In genomic region chr20:62658593-62659159, GRCh38 we compare ENCODE assay signal across 22 cellular contexts. TPM values are rescaled to one million over a fixed set of nuclear protein-coding genes. Genes with fewer than 3 reads are reported as not detected.
A peak's percentile ranks its signal among the peaks of the same experiment; 100 is the strongest.
DNase-seq lines count a peak whose midpoint lies in the region; ATAC-seq, FAIRE-seq and TF ChIP-seq lines count a peak whose summit lies in the region.
"Had no signal": no experiment of that assay in that cellular context is flagged by ENCODE, and none has a peak within 500 bp of the region (broad histone marks: within the 10 kb centered on the region; RNA-seq: fewer than 3 reads in every experiment).

No MANE protein-coding gene starts in this region.

- peak overlapping the region; percentile 37 for H2AK5ac ChIP-seq in neuronal stem cell (ENCODE audit: low read depth, low read length)

- intact Hi-C loops in GM12878 (cut with micrococcal nuclease; ENCODE audit: unreplicated experiment): no loop called here

- POLR2A ChIA-PET in activated CD4-positive, alpha-beta T cell treated with anti-CD3 and anti-CD28 coated beads, Interleukin-2, amount 10 ng/mL, durations not matched to agents 7 days and 5 days (lab: Charles Lee): no interaction called here
- POLR2A ChIA-PET in GM12878 (lab: Charles Lee): no interaction called here

- H3K4me1 Mint-ChIP-seq in activated CD4-positive, alpha-beta T cell treated with anti-CD3 and anti-CD28 coated beads, Interleukin-2, amount 10 ng/mL, durations not matched to agents 7 days and 5 days: peaks cover 11% of the 10 kb centered on the region
- H3K4me1 Mint-ChIP-seq in CD4-positive, CD25-positive, alpha-beta regulatory T cell: peaks cover 0 to 4% (median under 1%) of the 10 kb centered on the region in 4 donors

- no peaks in the 10 kb centered on the region for H3K9me3 Mint-ChIP-seq in activated CD4-positive, alpha-beta T cell treated with anti-CD3 and anti-CD28 coated beads, Interleukin-2, amount 10 ng/mL, durations not matched to agents 7 days and 5 days
- no peaks in the 10 kb centered on the region for H3K9me3 Mint-ChIP-seq in CD4-positive, CD25-positive, alpha-beta regulatory T cell
- H3K9me3 Mint-ChIP-seq: IgD-negative memory B cell had no signal

- peaks cover 6% of the 10 kb centered on the region for H3K79me2 ChIP-seq in GM12878 (ENCODE audit: control insufficient read depth, insufficient read depth, low read length)

- no peaks in the 10 kb centered on the region for H3K4me1 ChIP-seq in CD4-positive, CD25-positive, alpha-beta regulatory T cell (ENCODE audit: control insufficient read depth, insufficient read depth, low read length, poor library complexity, severe bottlenecking)
- H3K4me1 ChIP-seq in GM12878 (ENCODE audit: control insufficient read depth, insufficient read depth, low read length) (peaks cover 14% of the 10 kb centered on the region), neuronal stem cell (ENCODE audit: control insufficient read depth in 2 of 2, insufficient read depth in 1 of 2, low read depth in 1 of 2, low read length in 2 of 2) (peaks cover 7% of the 10 kb centered on the region in 2 donors)

- SMC1A ChIA-PET in GM12878 (lab: Charles Lee; ENCODE audit: uncharacterized antibody, unreplicated experiment): no interaction called here

- no TSS peak for BruUV-seq in GM12878 (replicated peaks; lab: Mats Ljungman, UMichigan)

- no peak for TF ChIP-seq POLR2A in GM12878 (IDR thresholded peaks at IDR 0.05; ENCODE audit: low read depth, low read length)

- WGBS in GM12878 (ENCODE audit: insufficient coverage, insufficient replicate concordance, low lambda C conversion rate, missing lambda C conversion rate): 82% methylated on average over 25 of the region's 25 CpGs
- no CpG with 5 or more reads among the region's 25 CpGs for WGBS in neuronal stem cell (ENCODE audit: extremely low coverage in 2 of 2, insufficient read length in 2 of 2, insufficient replicate concordance in 1 of 2), 2 donors

- TF ChIP-seq CTCF in GM12878 (IDR thresholded peaks at IDR 0.05 in 2 of 3, conservative IDR thresholded peaks at IDR 0.05 in 1 of 3; ENCODE audit: control insufficient read depth in 2 of 3, extremely low read depth in 1 of 3, insufficient read depth in 1 of 3, low read depth in 3 of 3, low read length in 3 of 3): no peak

- no peak for DNase-seq in activated CD4-positive, alpha-beta T cell treated with anti-CD3 and anti-CD28 coated beads, Interleukin-2, amount 10 ng/mL, durations not matched to agents 7 days and 5 days
- no peak for DNase-seq in activated CD4-positive, alpha-beta T cell treated with anti-CD3 and anti-CD28 coated beads, Interleukin-2, amount 50 U/mL, for 1 hour
- no peak for DNase-seq in CD4-positive, CD25-positive, alpha-beta regulatory T cell
- DNase-seq in GM12878 (ENCODE audit: low read depth, low spot score): no peak
- DNase-seq in neuronal stem cell (ENCODE audit: low spot score): no peak
- DNase-seq in NCI-H1930 (lab: John Stamatoyannopoulos, UW): no peak
- DNase-seq in NCI-H774 (lab: John Stamatoyannopoulos, UW): no peak
- DNase-seq: 8988T, AML-193, DMS53, NCI-H1694, NCI-H2081 treated with DMSO at 0.1 percent for 48 hours, NCI-H2171 treated with DMSO at 0.1 percent for 48 hours, NCI-H524 treated with DMSO at 0.1 percent for 48 hours, PC-3, RPMI8226, SHP77 treated with DMSO at 0.1 percent for 48 hours had no signal

- no peak overlapping the region for H3K14ac ChIP-seq in neuronal stem cell (ENCODE audit: low read length)

- no peak overlapping the region for H2AFZ ChIP-seq in GM12878 (ENCODE audit: control insufficient read depth, low read depth, low read length)
- no peak overlapping the region for H2AFZ ChIP-seq in neuronal stem cell (ENCODE audit: low read length)

- no peak for FAIRE-seq in GM12878 (lab: Jason Lieb, UNC)
- FAIRE-seq: D721Med, H1 had no signal

- no peak for TF ChIP-seq RAD21 in GM12878 (IDR thresholded peaks at IDR 0.05; ENCODE audit: insufficient read depth, low read depth, low read length)

- ATAC-seq in CD4-positive, CD25-positive, alpha-beta regulatory T cell (ENCODE audit: low read depth in 2 of 2): no peak
- peak; percentile 38 for ATAC-seq in GM12878
- ATAC-seq: PC-3 had no signal

- peaks cover 19% of the 10 kb centered on the region for H3K36me3 Mint-ChIP-seq in activated CD4-positive, alpha-beta T cell treated with anti-CD3 and anti-CD28 coated beads, Interleukin-2, amount 10 ng/mL, durations not matched to agents 7 days and 5 days (ENCODE audit: low read depth)
- no peaks in the 10 kb centered on the region for H3K36me3 Mint-ChIP-seq in CD4-positive, CD25-positive, alpha-beta regulatory T cell

- no peaks in the 10 kb centered on the region for H4K20me1 ChIP-seq in GM12878 (ENCODE audit: control insufficient read depth, insufficient read depth)

- no peak overlapping the region for H3K23ac ChIP-seq in neuronal stem cell (ENCODE audit: low read depth, low read length, poor library complexity)

- H3K18ac ChIP-seq in neuronal stem cell (ENCODE audit: low read length): peak overlapping the region; percentile 38

- no peak overlapping the region for H2BK5ac ChIP-seq in neuronal stem cell (ENCODE audit: low read length)

- H3K4me3 Mint-ChIP-seq in activated CD4-positive, alpha-beta T cell treated with anti-CD3 and anti-CD28 coated beads, Interleukin-2, amount 10 ng/mL, durations not matched to agents 7 days and 5 days: no peak overlapping the region
- H3K4me3 Mint-ChIP-seq in CD4-positive, CD25-positive, alpha-beta regulatory T cell: no peak overlapping the region

- H2BK120ac ChIP-seq in neuronal stem cell (ENCODE audit: low read depth, low read length): peak overlapping the region; percentile 81

- peaks cover 8% of the 10 kb centered on the region for H3K79me1 ChIP-seq in neuronal stem cell (ENCODE audit: low read depth, low read length)

- H3K4ac ChIP-seq in neuronal stem cell (ENCODE audit: low read length): no peak overlapping the region

- no peak overlapping the region for H4K91ac ChIP-seq in neuronal stem cell (ENCODE audit: low read depth, low read length, poor library complexity)

- RAD21 ChIA-PET in GM12878 (lab: Charles Lee; ENCODE audit: unreplicated experiment): no interaction called here

- H4K8ac ChIP-seq in neuronal stem cell (ENCODE audit: low read depth, low read length): no peak overlapping the region

- H3K9me3 ChIP-seq in CD4-positive, CD25-positive, alpha-beta regulatory T cell (ENCODE audit: control insufficient read depth in 2 of 2, low read length in 2 of 2): no peaks in the 10 kb centered on the region
- H3K9me3 ChIP-seq in GM12878 (replicated peaks; ENCODE audit: control insufficient read depth, insufficient read depth, low read length): no peaks in the 10 kb centered on the region
- no peaks in the 10 kb centered on the region for H3K9me3 ChIP-seq in neuronal stem cell (replicated peaks in 1 of 2; ENCODE audit: control insufficient read depth in 2 of 2, insufficient read depth in 1 of 2, low read depth in 1 of 2, low read length in 2 of 2)

- no peak overlapping the region for H3K4me3 ChIP-seq in CD4-positive, CD25-positive, alpha-beta regulatory T cell (ENCODE audit: low read depth, low read length)
- H3K4me3 ChIP-seq in GM12878: no peak overlapping the region
- H3K4me3 ChIP-seq in neuronal stem cell (ENCODE audit: low read length in 2 of 2): no peak overlapping the region
- H3K4me3 ChIP-seq: SK-N-MC had no signal

- H3K4me2 ChIP-seq in GM12878 (ENCODE audit: control insufficient read depth, insufficient read depth): no peak overlapping the region
- no peak overlapping the region for H3K4me2 ChIP-seq in neuronal stem cell (ENCODE audit: insufficient read depth, low read length, poor library complexity, severe bottlenecking)

- H2BK12ac ChIP-seq in neuronal stem cell (ENCODE audit: low read length): no peak overlapping the region

- no peak overlapping the region for H3K9ac ChIP-seq in GM12878 (ENCODE audit: control insufficient read depth, insufficient read depth, low read length)
- H3K9ac ChIP-seq in neuronal stem cell (ENCODE audit: low read depth, low read length, poor library complexity): no peak overlapping the region

- TF ChIP-seq EP300 in GM12878 (IDR thresholded peaks at IDR 0.05; ENCODE audit: borderline replicate concordance in 1 of 2, control insufficient read depth in 1 of 2, low read depth in 2 of 2, low read length in 2 of 2): no peak

- in situ Hi-C loops in GM12878 (cut with MboI): loop anchor here (10.0 kb wide), 1 partner anchor 136 kb away; the partner anchor contains the start of gene MRGBP

- CTCF ChIA-PET in activated CD4-positive, alpha-beta T cell treated with anti-CD3 and anti-CD28 coated beads, Interleukin-2, amount 10 ng/mL, durations not matched to agents 7 days and 5 days (lab: Charles Lee): interaction anchor here (1.0 kb wide), 1 partner anchor 21 kb away, joined by 3 read pairs; no protein-coding TSS in a partner anchor
- CTCF ChIA-PET in GM12878 (lab: Yijun Ruan, JAX): no interaction called here

- no peak overlapping the region for H3K27ac ChIP-seq in CD4-positive, CD25-positive, alpha-beta regulatory T cell (ENCODE audit: insufficient read depth, low read length, poor library complexity, severe bottlenecking)
- H3K27ac ChIP-seq in GM12878 (ENCODE audit: control insufficient read depth, insufficient read depth): no peak overlapping the region
- no peak overlapping the region for H3K27ac ChIP-seq in neuronal stem cell (replicated peaks; ENCODE audit: low read length)
- H3K27ac ChIP-seq: C4-2B, SK-N-MC had no signal

- H3K27me3 Mint-ChIP-seq in activated CD4-positive, alpha-beta T cell treated with anti-CD3 and anti-CD28 coated beads, Interleukin-2, amount 10 ng/mL, durations not matched to agents 7 days and 5 days: no peaks in the 10 kb centered on the region
- H3K27me3 Mint-ChIP-seq in CD4-positive, CD25-positive, alpha-beta regulatory T cell: no peaks in the 10 kb centered on the region
- H3K27me3 Mint-ChIP-seq: IgD-negative memory B cell had no signal

- H3K27ac Mint-ChIP-seq in activated CD4-positive, alpha-beta T cell treated with anti-CD3 and anti-CD28 coated beads, Interleukin-2, amount 10 ng/mL, durations not matched to agents 7 days and 5 days: peak overlapping the region; percentile 58
- peak overlapping the region in 2 of 3 donors; percentile 15 to 45 for H3K27ac Mint-ChIP-seq in CD4-positive, CD25-positive, alpha-beta regulatory T cell

- H3K27me3 ChIP-seq in CD4-positive, CD25-positive, alpha-beta regulatory T cell (ENCODE audit: control insufficient read depth, insufficient read depth, low read length): no peaks in the 10 kb centered on the region
- H3K27me3 ChIP-seq in GM12878 (replicated peaks in 1 of 2; ENCODE audit: control insufficient read depth in 2 of 2, insufficient read depth in 2 of 2, low read length in 1 of 2) (no peaks in the 10 kb centered on the region), neuronal stem cell (ENCODE audit: control insufficient read depth in 3 of 3, insufficient read depth in 3 of 3, low read depth in 1 of 3, low read length in 3 of 3) (peaks cover 0 to 31% (median 0%) of the 10 kb centered on the region in 3 experiments)

- no peak overlapping the region for H2BK15ac ChIP-seq in neuronal stem cell (ENCODE audit: low read length)

- no peaks in the 10 kb centered on the region for H3K36me3 ChIP-seq in CD4-positive, CD25-positive, alpha-beta regulatory T cell (ENCODE audit: control insufficient read depth, insufficient read depth, low read length)
- peaks cover 3 to 29% of the 10 kb centered on the region in 2 experiments; a peak in 3 of 4 replicates for H3K36me3 ChIP-seq in GM12878 (ENCODE audit: control insufficient read depth in 2 of 2, insufficient read depth in 2 of 2, low read length in 1 of 2)
- no peaks in the 10 kb centered on the region for H3K36me3 ChIP-seq in neuronal stem cell (replicated peaks in 1 of 2; ENCODE audit: control insufficient read depth in 2 of 2, insufficient read depth in 2 of 2, low read length in 2 of 2)

RNA-seq across cellular contexts. Expression of gene SLCO4A1, which starts 16.4 kb away (rescaled TPM):
- 10 to 100 TPM; 54.2 to 55.2 TPM for total RNA-seq in activated CD4-positive, alpha-beta T cell treated with anti-CD3 and anti-CD28 coated beads, Interleukin-2, amount 10 ng/mL, durations not matched to agents 7 days and 5 days
- total RNA-seq in CD4-positive, CD25-positive, alpha-beta regulatory T cell: 7.4 TPM
- polyA plus RNA-seq in CD4-positive, CD25-positive, alpha-beta regulatory T cell: 1 to 10 TPM; 1.8 to 2.9 (median 2.7) TPM
- total RNA-seq in GM12878 (2013; cell fraction: nucleolus; rRNA removed): 46.8 and 53.3 TPM in 2 replicates
- total RNA-seq in GM12878 (2014; rRNA removed): 11.2 and 16.4 TPM in 2 replicates
- 6.0 and 7.0 TPM in 2 replicates for total RNA-seq in GM12878 (2014; rRNA removed; fragmentation: Illumina TruSeq; extraction: Trizol)
- 13.3 and 16.1 TPM in 2 replicates for total RNA-seq in GM12878 (2021)
- 2.4 TPM for polyA plus RNA-seq in GM12878 (2011; ENCODE audit: low read depth)
- 6.2 and 9.1 TPM in 2 replicates for polyA plus RNA-seq in GM12878 (2011; rRNA removed)
- 9.4 and 11.8 TPM in 2 replicates for polyA plus RNA-seq in GM12878 (2011; cell fraction: cytosol; rRNA removed)
- polyA plus RNA-seq in GM12878 (2011; cell fraction: nucleus; rRNA removed): 55.2 and 56.1 TPM in 2 replicates
- 9.1 and 10.6 TPM in 2 replicates for polyA plus RNA-seq in GM12878 (2012)
- polyA plus RNA-seq in GM12878 (2014; fragmentation: Illumina TruSeq; extraction: Trizol): 1.6 and 6.3 TPM in 2 replicates
- polyA plus RNA-seq in GM12878 (2014; fragmentation: Nextera tagmentation; extraction: Ambion mirVana): 1 to 10 TPM; 2.1 to 4.7 TPM
- 15.0 and 17.6 TPM in 2 replicates for polyA plus RNA-seq in GM12878 (2014; rRNA removed)
- polyA plus RNA-seq in GM12878 (2016; fragmentation: Nextera tagmentation; extraction: Ambion mirVana): 10 to 100 TPM; 28.4 to 30.7 TPM
- polyA minus RNA-seq in GM12878 (2011; rRNA and poly(A)+ RNA removed): 5.0 and 6.0 TPM in 2 replicates
- polyA minus RNA-seq in GM12878 (2011; cell fraction: cytosol; rRNA and poly(A)+ RNA removed): 6.0 and 8.6 TPM in 2 replicates
- 9.8 and 12.8 TPM in 2 replicates for polyA minus RNA-seq in GM12878 (2011; cell fraction: nucleus; rRNA and poly(A)+ RNA removed)
- 3.5 TPM for polyA plus RNA-seq in neuronal stem cell (2013, experiment 1 of 2)
- polyA plus RNA-seq in neuronal stem cell (2013, experiment 2 of 2): 3.9 TPM

RNA-seq across cellular contexts. Expression of gene NTSR1, which starts 50.0 kb away (rescaled TPM):
- 1 to 10 TPM in 1 of 2 experiments, under 1 TPM in 1; 0.94 to 1.5 TPM for total RNA-seq in activated CD4-positive, alpha-beta T cell treated with anti-CD3 and anti-CD28 coated beads, Interleukin-2, amount 10 ng/mL, durations not matched to agents 7 days and 5 days
- total RNA-seq in CD4-positive, CD25-positive, alpha-beta regulatory T cell: 0.37 TPM
- under 1 TPM in 1 of 4 donors, not detected in 3; 0.11 TPM for polyA plus RNA-seq in CD4-positive, CD25-positive, alpha-beta regulatory T cell
- not detected in 2 replicates for total RNA-seq in GM12878 (2013; cell fraction: nucleolus; rRNA removed)
- not detected in 2 replicates for total RNA-seq in GM12878 (2014; rRNA removed)
- not detected in 2 replicates for total RNA-seq in GM12878 (2014; rRNA removed; fragmentation: Illumina TruSeq; extraction: Trizol)
- total RNA-seq in GM12878 (2021): 0.05 TPM in 1 of 2 replicates, not detected in the other
- not detected for polyA plus RNA-seq in GM12878 (2011; ENCODE audit: low read depth)
- not detected in 2 replicates for polyA plus RNA-seq in GM12878 (2011; rRNA removed)
- polyA plus RNA-seq in GM12878 (2011; cell fraction: cytosol; rRNA removed): not detected in 2 replicates
- not detected in 2 replicates for polyA plus RNA-seq in GM12878 (2011; cell fraction: nucleus; rRNA removed)
- polyA plus RNA-seq in GM12878 (2012): 0.03 TPM in 1 of 2 replicates, not detected in the other
- not detected in 2 replicates for polyA plus RNA-seq in GM12878 (2014; fragmentation: Illumina TruSeq; extraction: Trizol)
- not detected for polyA plus RNA-seq in GM12878 (2014; fragmentation: Nextera tagmentation; extraction: Ambion mirVana)
- not detected in 2 replicates for polyA plus RNA-seq in GM12878 (2014; rRNA removed)
- polyA plus RNA-seq in GM12878 (2016; fragmentation: Nextera tagmentation; extraction: Ambion mirVana): not detected
- not detected in 2 replicates for polyA minus RNA-seq in GM12878 (2011; rRNA and poly(A)+ RNA removed)
- not detected in 2 replicates for polyA minus RNA-seq in GM12878 (2011; cell fraction: cytosol; rRNA and poly(A)+ RNA removed)
- polyA minus RNA-seq in GM12878 (2011; cell fraction: nucleus; rRNA and poly(A)+ RNA removed): not detected in 2 replicates
- polyA plus RNA-seq in neuronal stem cell (2013, experiment 1 of 2): 0.28 TPM
- polyA plus RNA-seq in neuronal stem cell (2013, experiment 2 of 2): 0.21 TPM
- polyA plus RNA-seq: IgD-negative memory B cell had no signal
